In genomic region chr5:119578937-119579336, GRCh38 we compare ENCODE assay signal across 8 cellular contexts. TPM values are rescaled to one million over a fixed set of nuclear protein-coding genes. Genes with fewer than 3 reads are reported as not detected.
DNase-seq lines count a peak whose midpoint lies in the region; ATAC-seq and TF ChIP-seq lines count a peak whose summit lies in the region.

No MANE protein-coding gene starts in this region.

- TF ChIP-seq CTCF in GM12874 (IDR thresholded peaks at IDR 0.05; ENCODE audit: insufficient read depth, low read depth, low read length) (peak; percentile 35; the same call in 1 of the 2 replicates), gastroesophageal sphincter (IDR thresholded peaks at IDR 0.05) (no peak)

- H3K27ac ChIP-seq in gastroesophageal sphincter: no peak overlapping the region

- TF ChIP-seq EP300 in gastroesophageal sphincter (IDR thresholded peaks at IDR 0.05): no peak

- peak; percentile 10 for DNase-seq in HPDE6-E6E7 (ENCODE audit: extremely low spot score)
- peak; percentile 50 for DNase-seq in SK-N-DZ (ENCODE audit: low spot score)
- DNase-seq in iris pigment epithelial cell (ENCODE audit: low read depth): peak; percentile 17
- DNase-seq in anterior cingulate cortex (lab: John Stamatoyannopoulos, UW): no peak

- no peaks in the 10 kb centered on the region for H3K9me3 ChIP-seq in gastroesophageal sphincter

- H3K27me3 ChIP-seq in gastroesophageal sphincter: no peaks in the 10 kb centered on the region

- H3K4me1 ChIP-seq in gastroesophageal sphincter: no peaks in the 10 kb centered on the region

- no peaks in the 10 kb centered on the region for H3K36me3 ChIP-seq in gastroesophageal sphincter

- ATAC-seq in GM21619 (IDR thresholded peaks at IDR 0.05; ENCODE audit: unreplicated experiment): peak; percentile 45
- no peak for ATAC-seq in gastroesophageal sphincter
- no peak for ATAC-seq in GM21528 (IDR thresholded peaks at IDR 0.05; ENCODE audit: low FRiP score, unreplicated experiment)

- 72 to 93% methylated on average over 2 to 3 of the region's 3 CpGs for WGBS in gastroesophageal sphincter (ENCODE audit: low coverage in 1 of 2), 2 donors

- TF ChIP-seq POLR2A in gastroesophageal sphincter (IDR thresholded peaks at IDR 0.05): no peak

- H3K4me3 ChIP-seq in gastroesophageal sphincter: no peak overlapping the region

RNA-seq across cellular contexts. Expression of gene FAM170A, which starts 50.4 kb away (rescaled TPM):
- polyA plus RNA-seq in SK-N-DZ (2014; cell fraction: cytosol; rRNA removed): not detected in 2 replicates
- not detected in 2 replicates for polyA plus RNA-seq in SK-N-DZ (2014; cell fraction: nucleus; rRNA removed)
- not detected for total RNA-seq in gastroesophageal sphincter

Comparison
In these comparisons a context has a peak if more than half of its experiments do, and no peak if none do; other contexts are left out.
1. DNase-seq: peak in HPDE6-E6E7 (single experiment), SK-N-DZ (single experiment) and iris pigment epithelial cell (single experiment); none in anterior cingulate cortex (0 of 58).